11 cellular contexts compared by ENCODE assay signal in genomic region chr11:18749681-18750319, GRCh38. TPM values are rescaled to one million over a fixed set of nuclear protein-coding genes. Genes with fewer than 3 reads are reported as not detected.
A peak's percentile ranks its signal among the peaks of the same experiment; 100 is the strongest.
DNase-seq lines count a peak whose midpoint lies in the region; ATAC-seq, FAIRE-seq and TF ChIP-seq lines count a peak whose summit lies in the region.
"Had no signal": no experiment of that assay in that cellular context is flagged by ENCODE, and none has a peak within 500 bp of the region (broad histone marks: within the 10 kb centered on the region; RNA-seq: fewer than 3 reads in every experiment).

No MANE protein-coding gene starts in this region.

- H3K9me3 ChIP-seq in SJCRH30 (replicated peaks) (no peaks in the 10 kb centered on the region), trophoblast cell (ENCODE audit: insufficient read depth, low read depth, low read length) (no peaks in the 10 kb centered on the region), kidney (ENCODE audit: control insufficient read depth in 1 of 2, low read length in 2 of 2) (no peaks in the 10 kb centered on the region)
- H3K9me3 ChIP-seq: neutrophil, thyroid gland had no signal

- no peaks in the 10 kb centered on the region for H3K79me2 ChIP-seq in trophoblast cell (ENCODE audit: control insufficient read depth, insufficient read depth, low read length, poor library complexity)

- FAIRE-seq in kidney (lab: Jason Lieb, UNC) = no peak

- in situ Hi-C loops in G401 (cut with HindIII; ENCODE audit: low sequenced_read_pairs) = no loop called here

- H3K4me2 ChIP-seq in trophoblast cell (ENCODE audit: low read length) = no peak overlapping the region

- H4K91ac ChIP-seq in trophoblast cell (ENCODE audit: low read depth, low read length) = peak overlapping the region; percentile 76

- H3K4me1 ChIP-seq in SJCRH30 (no peaks in the 10 kb centered on the region), trophoblast cell (ENCODE audit: control insufficient read depth in 1 of 2, insufficient read depth in 2 of 2, low read length in 2 of 2) (peaks cover 9 to 11% of the 10 kb centered on the region in 2 experiments), kidney (ENCODE audit: control insufficient read depth in 1 of 2, insufficient read depth in 1 of 2, low read depth in 1 of 2, low read length in 2 of 2) (no peaks in the 10 kb centered on the region)
- H3K4me1 ChIP-seq: thyroid gland had no signal

- H2BK120ac ChIP-seq in trophoblast cell (ENCODE audit: insufficient read depth, low read length, poor library complexity) = peak overlapping the region; percentile 33

- TF ChIP-seq CTCF in omental fat pad (IDR thresholded peaks at IDR 0.05) = no peak
- TF ChIP-seq CTCF in kidney (IDR thresholded peaks at IDR 0.05; ENCODE audit: borderline replicate concordance, extremely low read depth, insufficient read depth) = no peak

- peak overlapping the region; percentile 25 for H3K4ac ChIP-seq in trophoblast cell (ENCODE audit: low read depth, low read length)

- H3K23ac ChIP-seq in trophoblast cell (ENCODE audit: low read length) = no peak overlapping the region

- ATAC-seq in GM21825 (IDR thresholded peaks at IDR 0.05; ENCODE audit: unreplicated experiment) (no peak), omental fat pad (ENCODE audit: low FRiP score) (no peak), GM21737 (IDR thresholded peaks at IDR 0.05; ENCODE audit: unreplicated experiment) (no peak)

- H2BK12ac ChIP-seq in trophoblast cell (ENCODE audit: low read length) = peak overlapping the region; percentile 10

- H3K36me3 ChIP-seq in SJCRH30 (no peaks in the 10 kb centered on the region), trophoblast cell (ENCODE audit: control insufficient read depth in 1 of 2, insufficient read depth in 2 of 2, low read length in 2 of 2) (no peaks in the 10 kb centered on the region), kidney (ENCODE audit: control insufficient read depth in 1 of 2, insufficient read depth in 2 of 2, low read length in 2 of 2) (no peaks in the 10 kb centered on the region)
- H3K36me3 ChIP-seq: neutrophil, thyroid gland had no signal

- intact Hi-C loops in kidney (cut with DNase I) = no loop called here

- H3K14ac ChIP-seq in trophoblast cell (ENCODE audit: low read length) = peak overlapping the region; percentile 30

- no CpG with 5 or more reads among the region's 12 CpGs for WGBS in trophoblast cell (ENCODE audit: extremely low coverage, insufficient coverage, insufficient read length)

- H3K9ac ChIP-seq in trophoblast cell (ENCODE audit: low read length) (no peak overlapping the region), kidney (ENCODE audit: low read length in 2 of 2) (no peak overlapping the region)

- H4K8ac ChIP-seq in trophoblast cell (ENCODE audit: low read depth, low read length) = peak overlapping the region; percentile 82

- peaks cover 9% of the 10 kb centered on the region; the same call in 1 of the 2 replicates for H3K27me3 ChIP-seq in SJCRH30
- no peaks in the 10 kb centered on the region for H3K27me3 ChIP-seq in trophoblast cell (ENCODE audit: insufficient read depth, low read length)
- H3K27me3 ChIP-seq: thyroid gland had no signal

- H3K27ac ChIP-seq in SJCRH30 = no peak overlapping the region
- peak overlapping the region; percentile 49 for H3K27ac ChIP-seq in trophoblast cell (ENCODE audit: low read depth, low read length)
- no peak overlapping the region for H3K27ac ChIP-seq in kidney (ENCODE audit: low read depth in 2 of 2, low read length in 2 of 2)
- H3K27ac ChIP-seq: neutrophil, thyroid gland had no signal

- peak overlapping the region; percentile 16 for H3K18ac ChIP-seq in trophoblast cell (ENCODE audit: low read length)

- DNase-seq in G401 (ENCODE audit: low spot score) (peak; percentile 15), SJCRH30 (peak; percentile 51 to 57), fibroblast of peridontal ligament (ENCODE audit: extremely low read depth) (peak; percentile 61), trophoblast cell (no peak), omental fat pad (ENCODE audit: low spot score) (no peak), kidney (no peak)
- DNase-seq: activated naive CD8-positive, alpha-beta T cell treated with anti-CD3 and anti-CD28 coated beads, Interleukin-2, amount 10 ng/mL, durations not matched to agents 7 days and 5 days; thyroid gland had no signal

- no peak overlapping the region for H2BK5ac ChIP-seq in trophoblast cell (ENCODE audit: low read depth, low read length, poor library complexity)

- H3K4me3 ChIP-seq in SJCRH30 (no peak overlapping the region), trophoblast cell (ENCODE audit: low read depth, low read length) (no peak overlapping the region), kidney (ENCODE audit: low read length in 2 of 2) (no peak overlapping the region)
- H3K4me3 ChIP-seq: thyroid gland had no signal

- no peak overlapping the region for H2AK5ac ChIP-seq in trophoblast cell (ENCODE audit: low read length)

- peak overlapping the region; percentile 27 for H4K12ac ChIP-seq in trophoblast cell (ENCODE audit: low read depth, low read length)

- peak overlapping the region; percentile 69 for H2AFZ ChIP-seq in trophoblast cell (ENCODE audit: insufficient read depth, low read length, poor library complexity)

- peaks cover 3% of the 10 kb centered on the region for H3K79me1 ChIP-seq in trophoblast cell (ENCODE audit: low read length)

RNA-seq across cellular contexts. Expression of gene IGSF22, which starts 23.8 kb away (rescaled TPM):
- not detected in 2 replicates for total RNA-seq in G401 (2014; rRNA removed; shearing (Covaris generic))
- total RNA-seq in SJCRH30 (2014; rRNA removed; shearing (Covaris generic)) = 0.08 and 0.28 TPM in 2 replicates
- polyA plus RNA-seq in trophoblast cell (2013) = 0.01 TPM in 2 replicates
- total RNA-seq in omental fat pad (under 1 TPM in 2 of 4 donors, not detected in 2; 0.13 to 0.24 TPM), kidney (2.5 TPM)
- 2.8 TPM for polyA plus RNA-seq in kidney (ENCODE audit: insufficient read depth, low read depth, low replicate concordance)

RNA-seq across cellular contexts. Expression of gene PTPN5, which starts 41.8 kb away (rescaled TPM):
- not detected in 2 replicates for total RNA-seq in G401 (2014; rRNA removed; shearing (Covaris generic))
- not detected in 2 replicates for total RNA-seq in SJCRH30 (2014; rRNA removed; shearing (Covaris generic))
- 0.67 and 0.74 TPM in 2 replicates for polyA plus RNA-seq in trophoblast cell (2013)
- 1 to 10 TPM in 3 of 4 donors, under 1 TPM in 1; 0.28 to 4.7 (median 1.5) TPM for total RNA-seq in omental fat pad
- total RNA-seq in kidney = not detected
- 0.17 TPM for polyA plus RNA-seq in kidney (ENCODE audit: insufficient read depth, low read depth, low replicate concordance)
- total RNA-seq: activated naive CD8-positive, alpha-beta T cell treated with anti-CD3 and anti-CD28 coated beads, Interleukin-2, amount 10 ng/mL, durations not matched to agents 7 days and 5 days had no signal

RNA-seq across cellular contexts. Expression of gene TMEM86A, which starts 51.2 kb away (rescaled TPM):
- 0.34 and 0.55 TPM in 2 replicates for total RNA-seq in G401 (2014; rRNA removed; shearing (Covaris generic))
- 5.4 and 5.8 TPM in 2 replicates for total RNA-seq in SJCRH30 (2014; rRNA removed; shearing (Covaris generic))
- polyA plus RNA-seq in trophoblast cell (2013) = 1.2 and 1.6 TPM in 2 replicates
- 1 to 10 TPM; 3.4 to 8.3 (median 5.8) TPM for total RNA-seq in omental fat pad
- total RNA-seq in kidney = 7.4 TPM
- polyA plus RNA-seq in kidney (ENCODE audit: insufficient read depth, low read depth, low replicate concordance) = 17.1 TPM

Comparison
In these comparisons a context has a peak if more than half of its experiments do, and no peak if none do; other contexts are left out.
1. DNase-seq: peak in G401 (single experiment), SJCRH30 (2 of 2) and fibroblast of peridontal ligament (single experiment); none in trophoblast cell (0 of 2), omental fat pad (single experiment) and kidney (single experiment).